17 cellular contexts compared by ENCODE assay signal in genomic region chr5:172542651-172543131, GRCh38.
DNase-seq lines count a peak whose midpoint lies in the region; ATAC-seq and TF ChIP-seq lines count a peak whose summit lies in the region.
"Had no signal": no experiment of that assay in that cellular context is flagged by ENCODE, and none has a peak within 500 bp of the region (broad histone marks: within the 10 kb centered on the region; RNA-seq: fewer than 3 reads in every experiment).

No MANE protein-coding gene starts in this region.

- H3K4me2 ChIP-seq in mesenchymal stem cell (ENCODE audit: low read length, poor library complexity, severe bottlenecking), result no peak overlapping the region
- H3K4me2 ChIP-seq: neural progenitor cell had no signal

- H3K4me3 Mint-ChIP-seq in activated CD4-positive, alpha-beta memory T cell treated with anti-CD3 and anti-CD28 coated beads for 36 hours, result no peak overlapping the region
- no peak overlapping the region for H3K4me3 Mint-ChIP-seq in activated naive CD4-positive, alpha-beta T cell treated with anti-CD3 and anti-CD28 coated beads for 36 hours
- H3K4me3 Mint-ChIP-seq: CD4-positive, alpha-beta T cell; neural progenitor cell had no signal

- H3K4ac ChIP-seq in mesenchymal stem cell (ENCODE audit: low read depth in 1 of 2, low read length in 2 of 2), result no peak overlapping the region

- H2BK120ac ChIP-seq in mesenchymal stem cell (ENCODE audit: low read depth, low read length), result no peak overlapping the region

- H2BK12ac ChIP-seq in mesenchymal stem cell (ENCODE audit: low read length in 2 of 2), result peak overlapping the region in 1 of 2 experiments; percentile 23

- DNase-seq in cardiac septum (ENCODE audit: low spot score) (peak; percentile 67), left ventricle myocardium superior (no peak), RWPE2 (ENCODE audit: low spot score) (peak; percentile 66), mesenchymal stem cell (no peak), NCI-H1105 (lab: John Stamatoyannopoulos, UW) (no peak), HAP-1 (ENCODE audit: low spot score in 2 of 2) (no peak)
- DNase-seq in activated CD4-positive, alpha-beta memory T cell treated with anti-CD3 and anti-CD28 coated beads for 36 hours, result no peak
- DNase-seq in activated naive CD4-positive, alpha-beta T cell treated with anti-CD3 and anti-CD28 coated beads for 36 hours, result no peak
- DNase-seq: activated gamma-delta T cell treated with Interleukin-2 at 50 U/mL for 16 hours; amniotic stem cell; CD4-positive, alpha-beta T cell; esophagus squamous epithelium; mucosa of descending colon; stimulated activated CD4-positive, alpha-beta T cell treated with anti-CD3 and anti-CD28 coated beads, Interleukin-4, amount 100 ng/mL, for 4 hours had no signal

- H3K9me3 Mint-ChIP-seq in activated CD4-positive, alpha-beta memory T cell treated with anti-CD3 and anti-CD28 coated beads for 36 hours, result no peaks in the 10 kb centered on the region
- H3K9me3 Mint-ChIP-seq in activated naive CD4-positive, alpha-beta T cell treated with anti-CD3 and anti-CD28 coated beads for 36 hours, result no peaks in the 10 kb centered on the region
- H3K9me3 Mint-ChIP-seq: neural progenitor cell had no signal

- H3K27me3 Mint-ChIP-seq in activated CD4-positive, alpha-beta memory T cell treated with anti-CD3 and anti-CD28 coated beads for 36 hours, result peaks cover 14% of the 10 kb centered on the region
- H3K27me3 Mint-ChIP-seq in activated naive CD4-positive, alpha-beta T cell treated with anti-CD3 and anti-CD28 coated beads for 36 hours (ENCODE audit: low read depth), result no peaks in the 10 kb centered on the region

- TF ChIP-seq CTCF in RWPE2 (IDR thresholded peaks at IDR 0.05; ENCODE audit: poor library complexity, severe bottlenecking), result no peak

- H3K18ac ChIP-seq in mesenchymal stem cell (ENCODE audit: low read depth in 1 of 2, low read length in 2 of 2), result no peak overlapping the region

- H4K8ac ChIP-seq in mesenchymal stem cell (ENCODE audit: low read length), result no peak overlapping the region

- H3K4me1 ChIP-seq in RWPE2 (ENCODE audit: insufficient read depth, poor library complexity, severe bottlenecking) (no peaks in the 10 kb centered on the region), mesenchymal stem cell (ENCODE audit: control insufficient read depth, insufficient read depth, low read depth, low read length) (no peaks in the 10 kb centered on the region), HAP-1 (no peaks in the 10 kb centered on the region; the same call in 1 of the 2 replicates)
- H3K4me1 ChIP-seq: esophagus squamous epithelium had no signal

- no peak overlapping the region for H3K14ac ChIP-seq in mesenchymal stem cell (ENCODE audit: low read length in 2 of 2)

- CTCF ChIA-PET in activated CD4-positive, alpha-beta memory T cell treated with anti-CD3 and anti-CD28 coated beads for 36 hours (lab: Charles Lee), result interaction anchor here (0.7 to 1.4 kb wide), 2 partner anchors 98 to 154 kb away, joined by 3 read pairs; partner anchors contain the start of gene NEURL1B
- CTCF ChIA-PET in activated naive CD4-positive, alpha-beta T cell treated with anti-CD3 and anti-CD28 coated beads for 36 hours (lab: Charles Lee), result no interaction called here

- intact Hi-C loops in cardiac septum (cut with DNase I), result no loop called here
- intact Hi-C loops in left ventricle myocardium superior (cut with micrococcal nuclease), result no loop called here
- intact Hi-C loops in activated CD4-positive, alpha-beta memory T cell treated with anti-CD3 and anti-CD28 coated beads for 36 hours (cut with micrococcal nuclease), result no loop called here
- intact Hi-C loops in activated naive CD4-positive, alpha-beta T cell treated with anti-CD3 and anti-CD28 coated beads for 36 hours (cut with micrococcal nuclease), result no loop called here

- H2BK5ac ChIP-seq in mesenchymal stem cell (ENCODE audit: low read depth, low read length, poor library complexity, severe bottlenecking), result no peak overlapping the region

- no peaks in the 10 kb centered on the region for H3K27me3 ChIP-seq in RWPE2 (ENCODE audit: insufficient read depth, poor library complexity, severe bottlenecking)
- peaks cover 50 to 72% of the 10 kb centered on the region in 2 experiments for H3K27me3 ChIP-seq in mesenchymal stem cell (ENCODE audit: control insufficient read depth in 1 of 2, insufficient read depth in 1 of 2, low read length in 2 of 2)
- 0 out of 2 replicates have a peak, but pooled peaks cover 2% of the 10 kb centered on the region for H3K27me3 ChIP-seq in HAP-1 (ENCODE audit: low read depth)
- H3K27me3 ChIP-seq: cardiac muscle cell, esophagus squamous epithelium, neural progenitor cell had no signal

- no peak overlapping the region for H2BK15ac ChIP-seq in mesenchymal stem cell (ENCODE audit: low read depth, poor library complexity, severe bottlenecking)

- no peaks in the 10 kb centered on the region for H3K9me3 ChIP-seq in RWPE2 (ENCODE audit: severe bottlenecking)
- H3K9me3 ChIP-seq in mesenchymal stem cell (ENCODE audit: control insufficient read depth, low read length), result no peaks in the 10 kb centered on the region
- no peaks in the 10 kb centered on the region for H3K9me3 ChIP-seq in HAP-1
- H3K9me3 ChIP-seq: esophagus squamous epithelium, mucosa of descending colon had no signal

- no peak overlapping the region for H2AFZ ChIP-seq in mesenchymal stem cell (ENCODE audit: low read depth, low read length)
- H2AFZ ChIP-seq: neural progenitor cell had no signal

- no peak overlapping the region for H3K23ac ChIP-seq in mesenchymal stem cell (ENCODE audit: low read length in 2 of 2)

- no peak overlapping the region for H3K4me3 ChIP-seq in RWPE2 (ENCODE audit: severe bottlenecking)
- no peak overlapping the region for H3K4me3 ChIP-seq in mesenchymal stem cell (ENCODE audit: insufficient read depth in 1 of 2, low read depth in 1 of 2, low read length in 2 of 2)
- H3K4me3 ChIP-seq in HAP-1, result no peak overlapping the region
- H3K4me3 ChIP-seq: cardiac muscle cell, esophagus squamous epithelium, mucosa of descending colon, neural progenitor cell had no signal

- H3K27ac ChIP-seq in RWPE2 (ENCODE audit: poor library complexity, severe bottlenecking) (no peak overlapping the region), mesenchymal stem cell (ENCODE audit: low read length, poor library complexity, severe bottlenecking) (no peak overlapping the region)
- H3K27ac ChIP-seq: cardiac muscle cell, esophagus squamous epithelium, HL-60, neural progenitor cell had no signal

- WGBS in mesenchymal stem cell, result 97% methylated on average over 12 of the region's 13 CpGs

- no peak overlapping the region for H3K27ac Mint-ChIP-seq in activated CD4-positive, alpha-beta memory T cell treated with anti-CD3 and anti-CD28 coated beads for 36 hours
- no peak overlapping the region for H3K27ac Mint-ChIP-seq in activated naive CD4-positive, alpha-beta T cell treated with anti-CD3 and anti-CD28 coated beads for 36 hours
- H3K27ac Mint-ChIP-seq: CD4-positive, alpha-beta T cell; neural progenitor cell had no signal

- in situ Hi-C loops in HAP-1 (cut with MboI; ENCODE audit: low sequenced_read_pairs), result no loop called here

- no peak overlapping the region for H2AK5ac ChIP-seq in mesenchymal stem cell (ENCODE audit: low read length, severe bottlenecking)

- no peaks in the 10 kb centered on the region for H3K79me1 ChIP-seq in mesenchymal stem cell (replicated peaks; ENCODE audit: low read length, poor library complexity, severe bottlenecking)

- H3K36me3 ChIP-seq in RWPE2 (ENCODE audit: low read depth) (no peaks in the 10 kb centered on the region), mesenchymal stem cell (ENCODE audit: control insufficient read depth in 1 of 2, insufficient read depth in 2 of 2, low read depth in 1 of 2, low read length in 2 of 2) (no peaks in the 10 kb centered on the region), HAP-1 (replicated peaks) (no peaks in the 10 kb centered on the region)
- H3K36me3 ChIP-seq: cardiac muscle cell, esophagus squamous epithelium, neural progenitor cell had no signal

- no peaks in the 10 kb centered on the region for H3K36me3 Mint-ChIP-seq in activated CD4-positive, alpha-beta memory T cell treated with anti-CD3 and anti-CD28 coated beads for 36 hours
- no peaks in the 10 kb centered on the region for H3K36me3 Mint-ChIP-seq in activated naive CD4-positive, alpha-beta T cell treated with anti-CD3 and anti-CD28 coated beads for 36 hours (ENCODE audit: low read depth)
- H3K36me3 Mint-ChIP-seq: neural progenitor cell had no signal

- ATAC-seq in left ventricle myocardium superior (no peak), RWPE2 (ENCODE audit: low read depth) (no peak)
- ATAC-seq: mucosa of descending colon had no signal

- H4K91ac ChIP-seq in mesenchymal stem cell (ENCODE audit: low read length), result peak overlapping the region; percentile 54

- H3K4me1 Mint-ChIP-seq in activated CD4-positive, alpha-beta memory T cell treated with anti-CD3 and anti-CD28 coated beads for 36 hours (ENCODE audit: low read depth), result no peaks in the 10 kb centered on the region
- no peaks in the 10 kb centered on the region for H3K4me1 Mint-ChIP-seq in activated naive CD4-positive, alpha-beta T cell treated with anti-CD3 and anti-CD28 coated beads for 36 hours (ENCODE audit: low read depth)

- H3K9ac ChIP-seq in mesenchymal stem cell (ENCODE audit: low read length), result no peak overlapping the region
- H3K9ac ChIP-seq: neural progenitor cell had no signal

- POLR2A ChIA-PET in activated CD4-positive, alpha-beta memory T cell treated with anti-CD3 and anti-CD28 coated beads for 36 hours (lab: Charles Lee), result no interaction called here

Comparison
In these comparisons a context has a peak if more than half of its experiments do, and no peak if none do; other contexts are left out.
1. DNase-seq: peak in cardiac septum (single experiment) and RWPE2 (single experiment); none in left ventricle myocardium superior (single experiment), mesenchymal stem cell (single experiment), NCI-H1105 (single experiment), HAP-1 (0 of 2), activated CD4-positive, alpha-beta memory T cell treated with anti-CD3 and anti-CD28 coated beads for 36 hours (single experiment) and activated naive CD4-positive, alpha-beta T cell treated with anti-CD3 and anti-CD28 coated beads for 36 hours (single experiment).